Comparison of ENCODE assay signal across 16 cellular contexts in the genomic region with DNA sequence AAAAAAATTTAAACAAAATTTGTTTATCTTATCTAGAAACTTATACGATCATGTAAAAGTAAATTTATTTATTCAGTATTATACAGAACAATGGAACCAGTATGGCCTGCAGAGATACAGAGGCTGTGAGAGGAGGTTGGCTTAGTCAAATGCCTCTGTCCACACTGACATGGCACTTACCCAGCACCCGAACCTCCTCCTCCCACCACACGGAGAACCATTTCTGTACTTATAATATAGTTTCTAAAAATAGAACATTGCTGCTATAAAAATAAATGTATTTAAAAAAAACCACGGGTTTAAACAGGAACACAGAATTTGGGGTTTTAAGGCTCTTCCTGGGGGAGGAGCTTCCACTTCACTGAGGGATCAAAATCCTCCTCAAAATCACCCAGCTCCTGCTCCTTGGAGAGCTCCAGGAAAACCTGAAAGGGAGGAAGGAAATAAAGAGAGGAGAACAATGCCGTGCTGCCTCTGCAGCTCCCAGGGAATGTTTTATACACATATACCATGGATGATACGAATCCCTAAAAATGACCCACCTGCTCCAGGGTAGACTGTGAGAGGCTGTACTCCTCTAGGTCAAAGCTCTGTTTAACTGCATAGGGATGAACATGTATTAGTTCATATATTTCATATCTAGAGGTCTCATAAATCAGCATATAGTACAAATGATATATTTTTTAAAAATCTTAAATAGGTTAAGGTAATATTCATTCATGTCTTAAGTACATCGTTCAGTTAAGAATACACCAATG.
"Had no signal": no experiment of that assay in that cellular context is flagged by ENCODE, and none has a peak within 500 bp of the region (broad histone marks: within the 10 kb centered on the region; RNA-seq: fewer than 3 reads in every experiment).

No MANE protein-coding gene starts in this region.

- H3K36me3 ChIP-seq: left lung, sigmoid colon, thoracic aorta, upper lobe of right lung had no signal

- H3K9me3 ChIP-seq: esophagus muscularis mucosa, gastroesophageal sphincter, left lung, sigmoid colon, thoracic aorta, upper lobe of right lung had no signal

- H3K4me3 ChIP-seq: esophagus muscularis mucosa, gastroesophageal sphincter, heart left ventricle, left lung, sigmoid colon, thoracic aorta, upper lobe of right lung had no signal

- H3K9ac ChIP-seq: parathyroid adenoma had no signal

- H3K27me3 ChIP-seq: esophagus muscularis mucosa, gastroesophageal sphincter, heart left ventricle, left lung, sigmoid colon, upper lobe of right lung had no signal

- H3K27ac ChIP-seq: esophagus muscularis mucosa, gastroesophageal sphincter, left lung, parathyroid adenoma, sigmoid colon, thoracic aorta, upper lobe of right lung had no signal

- ATAC-seq: activated naive CD4-positive, alpha-beta T cell treated with anti-CD3 and anti-CD28 coated beads, Interleukin-2, amount 50 U/mL, for 72 hours; gastroesophageal sphincter; stimulated activated naive B cell treated with anti-CD40 and anti-IgM and Interleukin-4, amounts not matched to agents 10 μg/mL and 1 μg/mL and 100 μg/mL, for 72 hours had no signal

- H3K4me1 ChIP-seq: left lung, parathyroid adenoma, sigmoid colon, upper lobe of right lung had no signal

- DNase-seq: activated CD4-positive, alpha-beta T cell treated with anti-CD3 and anti-CD28 coated beads, Interleukin-2, amount 50 U/mL, for 4 hours; activated gamma-delta T cell treated with Interleukin-2 at 50 U/mL for 16 hours; cerebellar nuclear complex; cortex of kidney; heart left ventricle; left lung; mammary epithelial cell; midbrain; sigmoid colon; stimulated activated naive B cell treated with anti-CD40 and anti-IgM and Interleukin-4, amounts not matched to agents 10 μg/mL and 1 μg/mL and 100 μg/mL, for 72 hours; upper lobe of right lung had no signal
